ENCODE assay signal across 1 cellular context in the genomic region with DNA sequence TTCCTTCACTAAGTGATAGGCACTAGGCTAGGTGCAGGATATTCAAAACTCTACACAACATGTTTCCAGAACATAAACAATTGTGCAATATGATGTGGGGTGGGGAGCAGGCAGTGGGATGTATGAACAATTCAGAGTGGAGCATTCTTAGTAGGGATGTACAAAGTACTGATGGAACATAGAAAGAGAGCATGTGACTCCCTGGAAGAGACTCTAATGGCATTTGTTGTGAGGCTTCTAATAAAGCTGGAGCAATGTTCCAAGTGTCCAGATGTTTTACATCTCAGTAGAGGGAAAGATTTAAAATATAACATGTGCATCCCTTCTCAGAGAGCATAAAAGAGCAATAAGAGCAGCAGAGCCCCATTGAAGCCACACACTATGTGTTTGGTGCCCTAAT.
TF ChIP-seq lines count a peak whose summit lies in the region.

No MANE protein-coding gene starts in this region.

TF ChIP-seq in GM23338, 12 proteins besides CTCF, POLR2A, EP300 and RAD21:
- TF ChIP-seq, protein P1, sequence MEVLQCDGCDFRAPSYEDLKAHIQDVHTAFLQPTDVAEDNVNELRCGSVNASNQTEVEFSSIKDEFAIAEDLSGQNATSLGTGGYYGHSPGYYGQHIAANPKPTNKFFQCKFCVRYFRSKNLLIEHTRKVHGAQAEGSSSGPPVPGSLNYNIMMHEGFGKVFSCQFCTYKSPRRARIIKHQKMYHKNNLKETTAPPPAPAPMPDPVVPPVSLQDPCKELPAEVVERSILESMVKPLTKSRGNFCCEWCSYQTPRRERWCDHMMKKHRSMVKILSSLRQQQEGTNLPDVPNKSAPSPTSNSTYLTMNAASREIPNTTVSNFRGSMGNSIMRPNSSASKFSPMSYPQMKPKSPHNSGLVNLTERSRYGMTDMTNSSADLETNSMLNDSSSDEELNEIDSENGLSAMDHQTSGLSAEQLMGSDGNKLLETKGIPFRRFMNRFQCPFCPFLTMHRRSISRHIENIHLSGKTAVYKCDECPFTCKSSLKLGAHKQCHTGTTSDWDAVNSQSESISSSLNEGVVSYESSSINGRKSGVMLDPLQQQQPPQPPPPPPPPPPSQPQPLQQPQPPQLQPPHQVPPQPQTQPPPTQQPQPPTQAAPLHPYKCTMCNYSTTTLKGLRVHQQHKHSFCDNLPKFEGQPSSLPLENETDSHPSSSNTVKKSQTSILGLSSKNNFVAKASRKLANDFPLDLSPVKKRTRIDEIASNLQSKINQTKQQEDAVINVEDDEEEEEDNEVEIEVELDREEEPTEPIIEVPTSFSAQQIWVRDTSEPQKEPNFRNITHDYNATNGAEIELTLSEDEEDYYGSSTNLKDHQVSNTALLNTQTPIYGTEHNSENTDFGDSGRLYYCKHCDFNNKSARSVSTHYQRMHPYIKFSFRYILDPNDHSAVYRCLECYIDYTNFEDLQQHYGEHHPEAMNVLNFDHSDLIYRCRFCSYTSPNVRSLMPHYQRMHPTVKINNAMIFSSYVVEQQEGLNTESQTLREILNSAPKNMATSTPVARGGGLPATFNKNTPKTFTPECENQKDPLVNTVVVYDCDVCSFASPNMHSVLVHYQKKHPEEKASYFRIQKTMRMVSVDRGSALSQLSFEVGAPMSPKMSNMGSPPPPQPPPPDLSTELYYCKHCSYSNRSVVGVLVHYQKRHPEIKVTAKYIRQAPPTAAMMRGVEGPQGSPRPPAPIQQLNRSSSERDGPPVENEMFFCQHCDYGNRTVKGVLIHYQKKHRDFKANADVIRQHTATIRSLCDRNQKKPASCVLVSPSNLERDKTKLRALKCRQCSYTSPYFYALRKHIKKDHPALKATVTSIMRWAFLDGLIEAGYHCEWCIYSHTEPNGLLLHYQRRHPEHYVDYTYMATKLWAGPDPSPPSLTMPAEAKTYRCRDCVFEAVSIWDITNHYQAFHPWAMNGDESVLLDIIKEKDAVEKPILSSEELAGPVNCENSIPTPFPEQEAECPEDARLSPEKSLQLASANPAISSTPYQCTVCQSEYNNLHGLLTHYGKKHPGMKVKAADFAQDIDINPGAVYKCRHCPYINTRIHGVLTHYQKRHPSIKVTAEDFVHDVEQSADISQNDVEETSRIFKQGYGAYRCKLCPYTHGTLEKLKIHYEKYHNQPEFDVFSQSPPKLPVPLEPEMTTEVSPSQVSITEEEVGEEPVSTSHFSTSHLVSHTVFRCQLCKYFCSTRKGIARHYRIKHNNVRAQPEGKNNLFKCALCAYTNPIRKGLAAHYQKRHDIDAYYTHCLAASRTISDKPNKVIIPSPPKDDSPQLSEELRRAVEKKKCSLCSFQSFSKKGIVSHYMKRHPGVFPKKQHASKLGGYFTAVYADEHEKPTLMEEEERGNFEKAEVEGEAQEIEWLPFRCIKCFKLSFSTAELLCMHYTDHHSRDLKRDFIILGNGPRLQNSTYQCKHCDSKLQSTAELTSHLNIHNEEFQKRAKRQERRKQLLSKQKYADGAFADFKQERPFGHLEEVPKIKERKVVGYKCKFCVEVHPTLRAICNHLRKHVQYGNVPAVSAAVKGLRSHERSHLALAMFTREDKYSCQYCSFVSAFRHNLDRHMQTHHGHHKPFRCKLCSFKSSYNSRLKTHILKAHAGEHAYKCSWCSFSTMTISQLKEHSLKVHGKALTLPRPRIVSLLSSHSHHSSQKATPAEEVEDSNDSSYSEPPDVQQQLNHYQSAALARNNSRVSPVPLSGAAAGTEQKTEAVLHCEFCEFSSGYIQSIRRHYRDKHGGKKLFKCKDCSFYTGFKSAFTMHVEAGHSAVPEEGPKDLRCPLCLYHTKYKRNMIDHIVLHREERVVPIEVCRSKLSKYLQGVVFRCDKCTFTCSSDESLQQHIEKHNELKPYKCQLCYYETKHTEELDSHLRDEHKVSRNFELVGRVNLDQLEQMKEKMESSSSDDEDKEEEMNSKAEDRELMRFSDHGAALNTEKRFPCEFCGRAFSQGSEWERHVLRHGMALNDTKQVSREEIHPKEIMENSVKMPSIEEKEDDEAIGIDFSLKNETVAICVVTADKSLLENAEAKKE (CRISPR knock-in tag; IDR thresholded peaks at IDR 0.05): no peak
- TF ChIP-seq EZH2 (IDR thresholded peaks at IDR 0.05; ENCODE audit: low read depth, unreplicated experiment): no peak
- no peak for TF ChIP-seq CREB1 (CRISPR knock-in tag; IDR thresholded peaks at IDR 0.05; ENCODE audit: low read depth)
- TF ChIP-seq ZNF114 (CRISPR knock-in tag; IDR thresholded peaks at IDR 0.05): no peak
- TF ChIP-seq NANOG (IDR thresholded peaks at IDR 0.05; ENCODE audit: borderline replicate concordance): no peak
- no peak for TF ChIP-seq JUNB (IDR thresholded peaks at IDR 0.05; ENCODE audit: unreplicated experiment)
- no peak for TF ChIP-seq STAT1 (IDR thresholded peaks at IDR 0.05; ENCODE audit: unreplicated experiment)
- no peak for TF ChIP-seq EZH2phosphoT487 (IDR thresholded peaks at IDR 0.05; ENCODE audit: unreplicated experiment)
- no peak for TF ChIP-seq ZNF331 (CRISPR knock-in tag; IDR thresholded peaks at IDR 0.05; ENCODE audit: low read depth)
- TF ChIP-seq, protein P2, sequence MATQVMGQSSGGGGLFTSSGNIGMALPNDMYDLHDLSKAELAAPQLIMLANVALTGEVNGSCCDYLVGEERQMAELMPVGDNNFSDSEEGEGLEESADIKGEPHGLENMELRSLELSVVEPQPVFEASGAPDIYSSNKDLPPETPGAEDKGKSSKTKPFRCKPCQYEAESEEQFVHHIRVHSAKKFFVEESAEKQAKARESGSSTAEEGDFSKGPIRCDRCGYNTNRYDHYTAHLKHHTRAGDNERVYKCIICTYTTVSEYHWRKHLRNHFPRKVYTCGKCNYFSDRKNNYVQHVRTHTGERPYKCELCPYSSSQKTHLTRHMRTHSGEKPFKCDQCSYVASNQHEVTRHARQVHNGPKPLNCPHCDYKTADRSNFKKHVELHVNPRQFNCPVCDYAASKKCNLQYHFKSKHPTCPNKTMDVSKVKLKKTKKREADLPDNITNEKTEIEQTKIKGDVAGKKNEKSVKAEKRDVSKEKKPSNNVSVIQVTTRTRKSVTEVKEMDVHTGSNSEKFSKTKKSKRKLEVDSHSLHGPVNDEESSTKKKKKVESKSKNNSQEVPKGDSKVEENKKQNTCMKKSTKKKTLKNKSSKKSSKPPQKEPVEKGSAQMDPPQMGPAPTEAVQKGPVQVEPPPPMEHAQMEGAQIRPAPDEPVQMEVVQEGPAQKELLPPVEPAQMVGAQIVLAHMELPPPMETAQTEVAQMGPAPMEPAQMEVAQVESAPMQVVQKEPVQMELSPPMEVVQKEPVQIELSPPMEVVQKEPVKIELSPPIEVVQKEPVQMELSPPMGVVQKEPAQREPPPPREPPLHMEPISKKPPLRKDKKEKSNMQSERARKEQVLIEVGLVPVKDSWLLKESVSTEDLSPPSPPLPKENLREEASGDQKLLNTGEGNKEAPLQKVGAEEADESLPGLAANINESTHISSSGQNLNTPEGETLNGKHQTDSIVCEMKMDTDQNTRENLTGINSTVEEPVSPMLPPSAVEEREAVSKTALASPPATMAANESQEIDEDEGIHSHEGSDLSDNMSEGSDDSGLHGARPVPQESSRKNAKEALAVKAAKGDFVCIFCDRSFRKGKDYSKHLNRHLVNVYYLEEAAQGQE (IDR thresholded peaks at IDR 0.05; ENCODE audit: unreplicated experiment): no peak
TF ChIP-seq in GM23338: peak in this region for 0.
